1 cellular context compared by ENCODE assay signal in genomic region chr19:48392006-48392344, GRCh38.
TF ChIP-seq lines count a peak whose summit lies in the region.

No MANE protein-coding gene starts in this region.

TF ChIP-seq in HepG2, 621 proteins besides CTCF, POLR2A, EP300 and RAD21:
- TF ChIP-seq ZSCAN22 (CRISPR knock-in tag; IDR thresholded peaks at IDR 0.05): peak; percentile 94
